In genomic region chr3:116141724-116142123, GRCh38 we compare ENCODE assay signal across 16 cellular contexts.
"Had no signal": no experiment of that assay in that cellular context is flagged by ENCODE, and none has a peak within 500 bp of the region (broad histone marks: within the 10 kb centered on the region; RNA-seq: fewer than 3 reads in every experiment).

No MANE protein-coding gene starts in this region.

- H3K27ac ChIP-seq: ascending aorta, cardiac muscle cell, esophagus muscularis mucosa, tibial artery, VCaP had no signal

- H3K4me1 Mint-ChIP-seq: activated naive CD8-positive, alpha-beta T cell treated with anti-CD3 and anti-CD28 coated beads, Interleukin-2, amount 50 U/mL, for 24 hours had no signal

- H3K4me3 Mint-ChIP-seq: activated naive CD4-positive, alpha-beta T cell treated with anti-CD3 and anti-CD28 coated beads for 36 hours; activated naive CD8-positive, alpha-beta T cell treated with anti-CD3 and anti-CD28 coated beads, Interleukin-2, amount 50 U/mL, for 24 hours; natural killer cell treated with Interleukin-12 subunit alpha and Interleukin-12 subunit beta and Interleukin-15 and Interleukin-18, amount 100 ng/mL, for 72 hours had no signal

- H3K27me3 Mint-ChIP-seq: activated naive CD8-positive, alpha-beta T cell treated with anti-CD3 and anti-CD28 coated beads, Interleukin-2, amount 50 U/mL, for 24 hours; natural killer cell treated with Interleukin-12 subunit alpha and Interleukin-12 subunit beta and Interleukin-15 and Interleukin-18, amount 100 ng/mL, for 72 hours had no signal

- H3K27ac Mint-ChIP-seq: activated naive CD4-positive, alpha-beta T cell treated with anti-CD3 and anti-CD28 coated beads for 36 hours; activated naive CD8-positive, alpha-beta T cell treated with anti-CD3 and anti-CD28 coated beads, Interleukin-2, amount 50 U/mL, for 24 hours; activated T-helper 2 cell treated with anti-CD3 and anti-CD28 coated beads, Interferon-gamma antibody, Interleukin-2, Interleukin-4, amounts not matched to agents 10 μg/mL and 5 μg/mL and 100 μg/mL, durations not matched to agents 14 hours and 24 hours and 36 hours; natural killer cell treated with Interleukin-12 subunit alpha and Interleukin-12 subunit beta and Interleukin-15 and Interleukin-18, amount 100 ng/mL, for 72 hours had no signal

- H3K36me3 Mint-ChIP-seq: natural killer cell treated with Interleukin-12 subunit alpha and Interleukin-12 subunit beta and Interleukin-15 and Interleukin-18, amount 100 ng/mL, for 72 hours had no signal

- H3K4me1 ChIP-seq: ascending aorta, esophagus muscularis mucosa, tibial artery had no signal

- H3K36me3 ChIP-seq: ascending aorta, cardiac muscle cell, esophagus muscularis mucosa, tibial artery had no signal

- H3K27me3 ChIP-seq: ascending aorta, cardiac muscle cell, dorsolateral prefrontal cortex, esophagus muscularis mucosa, tibial artery had no signal

- H3K4me3 ChIP-seq: ascending aorta, cardiac muscle cell, dorsolateral prefrontal cortex, esophagus muscularis mucosa, tibial artery had no signal

- DNase-seq: activated CD4-positive, alpha-beta T cell treated with anti-CD3 and anti-CD28 coated beads for 1 hour; activated CD4-positive, alpha-beta T cell treated with anti-CD3 and anti-CD28 coated beads, Interleukin-2, amount 50 U/mL, for 48 hours; activated naive CD4-positive, alpha-beta T cell treated with anti-CD3 and anti-CD28 coated beads for 36 hours; activated naive CD8-positive, alpha-beta T cell treated with anti-CD3 and anti-CD28 coated beads, Interleukin-2, amount 50 U/mL, for 24 hours; dorsolateral prefrontal cortex; nucleus accumbens; posterior cingulate gyrus; stimulated activated CD4-positive, alpha-beta T cell treated with anti-CD3 and anti-CD28 coated beads, Interleukin-4, amount 100 ng/mL, for 1 hour; stimulated activated naive CD4-positive, alpha-beta T cell; tibial artery had no signal

- H3K9me3 Mint-ChIP-seq: natural killer cell treated with Interleukin-12 subunit alpha and Interleukin-12 subunit beta and Interleukin-15 and Interleukin-18, amount 100 ng/mL, for 72 hours had no signal
